Comparison of ENCODE assay signal across 2 cellular contexts in the genomic region with DNA sequence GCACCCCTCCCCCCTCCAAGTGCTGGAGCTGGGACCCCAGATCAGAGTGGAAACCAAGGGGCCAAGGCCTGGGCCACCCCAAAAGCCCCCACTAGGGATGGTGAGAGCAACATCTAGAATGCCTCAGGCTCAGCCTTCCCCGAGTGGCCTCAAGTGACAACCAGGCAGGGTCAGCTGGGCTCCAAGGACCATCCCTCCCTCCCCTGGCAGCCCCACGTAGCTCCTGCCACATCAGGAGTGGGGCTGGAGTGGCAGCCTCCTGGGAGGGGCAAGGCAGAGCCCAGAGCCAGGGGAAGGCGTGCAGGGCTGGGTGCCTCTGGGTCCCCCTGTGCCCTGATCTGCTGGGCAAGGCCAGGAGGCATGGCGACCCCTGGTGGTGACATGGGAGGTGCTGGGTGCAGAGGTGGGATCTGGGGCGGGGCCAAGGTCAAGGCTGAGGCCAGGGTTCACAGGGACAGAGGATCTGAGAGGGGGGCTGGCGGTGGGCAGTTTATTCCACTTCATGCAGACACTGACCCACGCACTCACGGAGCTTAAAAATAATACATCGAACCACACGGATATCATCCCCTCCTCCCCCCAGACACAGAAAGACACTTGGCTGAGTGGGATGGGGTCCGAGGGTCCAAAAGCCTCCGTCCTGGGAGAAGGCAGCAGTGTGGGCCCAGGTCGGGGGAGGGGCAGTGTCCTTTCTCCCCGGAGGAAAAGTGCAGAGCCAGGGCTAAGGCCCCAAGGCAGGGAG.
TF ChIP-seq lines count a peak whose summit lies in the region.

No MANE protein-coding gene starts in this region.

TF ChIP-seq in GM23338, 12 proteins besides CTCF, POLR2A, EP300 and RAD21 (continues in another document):
- TF ChIP-seq POLR2AphosphoS5 (IDR thresholded peaks at IDR 0.05; ENCODE audit: low read depth): no peak
- no peak for TF ChIP-seq NANOG (IDR thresholded peaks at IDR 0.05; ENCODE audit: borderline replicate concordance)
- TF ChIP-seq, protein P1, sequence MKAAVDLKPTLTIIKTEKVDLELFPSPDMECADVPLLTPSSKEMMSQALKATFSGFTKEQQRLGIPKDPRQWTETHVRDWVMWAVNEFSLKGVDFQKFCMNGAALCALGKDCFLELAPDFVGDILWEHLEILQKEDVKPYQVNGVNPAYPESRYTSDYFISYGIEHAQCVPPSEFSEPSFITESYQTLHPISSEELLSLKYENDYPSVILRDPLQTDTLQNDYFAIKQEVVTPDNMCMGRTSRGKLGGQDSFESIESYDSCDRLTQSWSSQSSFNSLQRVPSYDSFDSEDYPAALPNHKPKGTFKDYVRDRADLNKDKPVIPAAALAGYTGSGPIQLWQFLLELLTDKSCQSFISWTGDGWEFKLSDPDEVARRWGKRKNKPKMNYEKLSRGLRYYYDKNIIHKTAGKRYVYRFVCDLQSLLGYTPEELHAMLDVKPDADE (IDR thresholded peaks at IDR 0.05): no peak
- TF ChIP-seq ZNF114 (CRISPR knock-in tag; IDR thresholded peaks at IDR 0.05): no peak
- no peak for TF ChIP-seq EZH2 (IDR thresholded peaks at IDR 0.05; ENCODE audit: low read depth, unreplicated experiment)
- TF ChIP-seq JUNB (IDR thresholded peaks at IDR 0.05; ENCODE audit: unreplicated experiment): no peak
- no peak for TF ChIP-seq ZNF331 (CRISPR knock-in tag; IDR thresholded peaks at IDR 0.05; ENCODE audit: low read depth)
- TF ChIP-seq, protein P2, sequence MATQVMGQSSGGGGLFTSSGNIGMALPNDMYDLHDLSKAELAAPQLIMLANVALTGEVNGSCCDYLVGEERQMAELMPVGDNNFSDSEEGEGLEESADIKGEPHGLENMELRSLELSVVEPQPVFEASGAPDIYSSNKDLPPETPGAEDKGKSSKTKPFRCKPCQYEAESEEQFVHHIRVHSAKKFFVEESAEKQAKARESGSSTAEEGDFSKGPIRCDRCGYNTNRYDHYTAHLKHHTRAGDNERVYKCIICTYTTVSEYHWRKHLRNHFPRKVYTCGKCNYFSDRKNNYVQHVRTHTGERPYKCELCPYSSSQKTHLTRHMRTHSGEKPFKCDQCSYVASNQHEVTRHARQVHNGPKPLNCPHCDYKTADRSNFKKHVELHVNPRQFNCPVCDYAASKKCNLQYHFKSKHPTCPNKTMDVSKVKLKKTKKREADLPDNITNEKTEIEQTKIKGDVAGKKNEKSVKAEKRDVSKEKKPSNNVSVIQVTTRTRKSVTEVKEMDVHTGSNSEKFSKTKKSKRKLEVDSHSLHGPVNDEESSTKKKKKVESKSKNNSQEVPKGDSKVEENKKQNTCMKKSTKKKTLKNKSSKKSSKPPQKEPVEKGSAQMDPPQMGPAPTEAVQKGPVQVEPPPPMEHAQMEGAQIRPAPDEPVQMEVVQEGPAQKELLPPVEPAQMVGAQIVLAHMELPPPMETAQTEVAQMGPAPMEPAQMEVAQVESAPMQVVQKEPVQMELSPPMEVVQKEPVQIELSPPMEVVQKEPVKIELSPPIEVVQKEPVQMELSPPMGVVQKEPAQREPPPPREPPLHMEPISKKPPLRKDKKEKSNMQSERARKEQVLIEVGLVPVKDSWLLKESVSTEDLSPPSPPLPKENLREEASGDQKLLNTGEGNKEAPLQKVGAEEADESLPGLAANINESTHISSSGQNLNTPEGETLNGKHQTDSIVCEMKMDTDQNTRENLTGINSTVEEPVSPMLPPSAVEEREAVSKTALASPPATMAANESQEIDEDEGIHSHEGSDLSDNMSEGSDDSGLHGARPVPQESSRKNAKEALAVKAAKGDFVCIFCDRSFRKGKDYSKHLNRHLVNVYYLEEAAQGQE (IDR thresholded peaks at IDR 0.05; ENCODE audit: unreplicated experiment): no peak

TF ChIP-seq in HepG2, 621 proteins besides CTCF, POLR2A, EP300 and RAD21 (continues in another document):
- TF ChIP-seq AGO1 (IDR thresholded peaks at IDR 0.05; ENCODE audit: low read depth, low read length, poor library complexity, severe bottlenecking) (peak; percentile 13), MYC (CRISPR knock-in tag; IDR thresholded peaks at IDR 0.05; ENCODE audit: borderline replicate concordance) (peak; percentile 84), NONO (IDR thresholded peaks at IDR 0.05) (no peak), NONO (CRISPR knock-in tag; conservative IDR thresholded peaks at IDR 0.05) (peak; percentile 95), RFX1 (IDR thresholded peaks at IDR 0.05) (no peak), ZNF138 (CRISPR knock-in tag; IDR thresholded peaks at IDR 0.05; ENCODE audit: low read depth) (no peak), DMAP1 (CRISPR knock-in tag; IDR thresholded peaks at IDR 0.05) (peak; percentile 59; the same call in 1 of the 2 replicates), ARID2 (CRISPR knock-in tag; IDR thresholded peaks at IDR 0.05; ENCODE audit: borderline replicate concordance) (peak; percentile 45; the same call in 1 of the 2 replicates), REXO4 (CRISPR knock-in tag; IDR thresholded peaks at IDR 0.05; ENCODE audit: borderline replicate concordance) (no peak), ZBTB42 (CRISPR knock-in tag; IDR thresholded peaks at IDR 0.05) (no peak; the same call in 1 of the 2 replicates), ZNF703 (CRISPR knock-in tag; IDR thresholded peaks at IDR 0.05; ENCODE audit: borderline replicate concordance) (no peak), RFX5 (IDR thresholded peaks at IDR 0.05; ENCODE audit: low read depth, low read length) (no peak), DR1 (CRISPR knock-in tag; IDR thresholded peaks at IDR 0.05) (peak; percentile 55; the same call in 1 of the 2 replicates), FOXM1 (CRISPR knock-in tag; IDR thresholded peaks at IDR 0.05) (no peak), MED1 (CRISPR knock-in tag; IDR thresholded peaks at IDR 0.05) (peak; percentile 85), SALL2 (CRISPR knock-in tag; IDR thresholded peaks at IDR 0.05) (peak; percentile 76; the same call in 1 of the 2 replicates), ZNF850 (CRISPR knock-in tag; conservative IDR thresholded peaks at IDR 0.05) (no peak), SUZ12 (IDR thresholded peaks at IDR 0.05; ENCODE audit: low read depth, low read length) (no peak), GPN1 (CRISPR knock-in tag; IDR thresholded peaks at IDR 0.05; ENCODE audit: borderline replicate concordance) (no peak), SAP130 (CRISPR knock-in tag; IDR thresholded peaks at IDR 0.05; ENCODE audit: low read depth) (peak; percentile 89; the same call in 1 of the 2 replicates), ZNF567 (CRISPR knock-in tag; IDR thresholded peaks at IDR 0.05; ENCODE audit: borderline replicate concordance) (no peak), RBAK (CRISPR knock-in tag; IDR thresholded peaks at IDR 0.05) (peak; percentile 29; the same call in 1 of the 2 replicates), ZNF264 (CRISPR knock-in tag; IDR thresholded peaks at IDR 0.05) (peak; percentile 60), HNRNPLL (IDR thresholded peaks at IDR 0.05; ENCODE audit: low read depth, low read length, poor library complexity, severe bottlenecking) (no peak), CBFB (CRISPR knock-in tag; IDR thresholded peaks at IDR 0.05) (no peak), FOXA3 (CRISPR knock-in tag; IDR thresholded peaks at IDR 0.05) (peak; percentile 66), CC2D1A (CRISPR knock-in tag; IDR thresholded peaks at IDR 0.05) (no peak), BHLHE40 (IDR thresholded peaks at IDR 0.05; ENCODE audit: low read length) (peak; percentile 24; the same call in 1 of the 2 replicates), ZFP41 (CRISPR knock-in tag; IDR thresholded peaks at IDR 0.05; ENCODE audit: borderline replicate concordance) (no peak), MXD4 (CRISPR knock-in tag; IDR thresholded peaks at IDR 0.05) (peak; percentile 18; the same call in 1 of the 2 replicates), ZNF136 (CRISPR knock-in tag; IDR thresholded peaks at IDR 0.05; ENCODE audit: low read depth) (no peak), KAT2B (IDR thresholded peaks at IDR 0.05; ENCODE audit: borderline replicate concordance, low read depth, low read length) (no peak), CENPX (CRISPR knock-in tag; IDR thresholded peaks at IDR 0.05) (no peak), HDAC2 (CRISPR knock-in tag; IDR thresholded peaks at IDR 0.05) (peak; percentile 90), RXRA (CRISPR knock-in tag; IDR thresholded peaks at IDR 0.05) (peak; percentile 98), ZNF207 (IDR thresholded peaks at IDR 0.05; ENCODE audit: borderline replicate concordance) (no peak)
- TF ChIP-seq, protein P3, sequence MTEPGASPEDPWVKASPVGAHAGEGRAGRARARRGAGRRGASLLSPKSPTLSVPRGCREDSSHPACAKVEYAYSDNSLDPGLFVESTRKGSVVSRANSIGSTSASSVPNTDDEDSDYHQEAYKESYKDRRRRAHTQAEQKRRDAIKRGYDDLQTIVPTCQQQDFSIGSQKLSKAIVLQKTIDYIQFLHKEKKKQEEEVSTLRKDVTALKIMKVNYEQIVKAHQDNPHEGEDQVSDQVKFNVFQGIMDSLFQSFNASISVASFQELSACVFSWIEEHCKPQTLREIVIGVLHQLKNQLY (CRISPR knock-in tag; IDR thresholded peaks at IDR 0.05): 0 out of 2 replicates have a peak, but pooled peaks have one; percentile 38
- TF ChIP-seq, protein P4, sequence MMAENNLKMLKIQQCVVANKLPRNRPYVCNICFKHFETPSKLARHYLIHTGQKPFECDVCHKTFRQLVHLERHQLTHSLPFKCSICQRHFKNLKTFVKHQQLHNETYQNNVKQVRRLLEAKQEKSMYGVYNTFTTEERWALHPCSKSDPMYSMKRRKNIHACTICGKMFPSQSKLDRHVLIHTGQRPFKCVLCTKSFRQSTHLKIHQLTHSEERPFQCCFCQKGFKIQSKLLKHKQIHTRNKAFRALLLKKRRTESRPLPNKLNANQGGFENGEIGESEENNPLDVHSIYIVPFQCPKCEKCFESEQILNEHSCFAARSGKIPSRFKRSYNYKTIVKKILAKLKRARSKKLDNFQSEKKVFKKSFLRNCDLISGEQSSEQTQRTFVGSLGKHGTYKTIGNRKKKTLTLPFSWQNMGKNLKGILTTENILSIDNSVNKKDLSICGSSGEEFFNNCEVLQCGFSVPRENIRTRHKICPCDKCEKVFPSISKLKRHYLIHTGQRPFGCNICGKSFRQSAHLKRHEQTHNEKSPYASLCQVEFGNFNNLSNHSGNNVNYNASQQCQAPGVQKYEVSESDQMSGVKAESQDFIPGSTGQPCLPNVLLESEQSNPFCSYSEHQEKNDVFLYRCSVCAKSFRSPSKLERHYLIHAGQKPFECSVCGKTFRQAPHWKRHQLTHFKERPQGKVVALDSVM (CRISPR knock-in tag; IDR thresholded peaks at IDR 0.05): peak; percentile 55; the same call in 1 of the 2 replicates
- TF ChIP-seq, protein P5, sequence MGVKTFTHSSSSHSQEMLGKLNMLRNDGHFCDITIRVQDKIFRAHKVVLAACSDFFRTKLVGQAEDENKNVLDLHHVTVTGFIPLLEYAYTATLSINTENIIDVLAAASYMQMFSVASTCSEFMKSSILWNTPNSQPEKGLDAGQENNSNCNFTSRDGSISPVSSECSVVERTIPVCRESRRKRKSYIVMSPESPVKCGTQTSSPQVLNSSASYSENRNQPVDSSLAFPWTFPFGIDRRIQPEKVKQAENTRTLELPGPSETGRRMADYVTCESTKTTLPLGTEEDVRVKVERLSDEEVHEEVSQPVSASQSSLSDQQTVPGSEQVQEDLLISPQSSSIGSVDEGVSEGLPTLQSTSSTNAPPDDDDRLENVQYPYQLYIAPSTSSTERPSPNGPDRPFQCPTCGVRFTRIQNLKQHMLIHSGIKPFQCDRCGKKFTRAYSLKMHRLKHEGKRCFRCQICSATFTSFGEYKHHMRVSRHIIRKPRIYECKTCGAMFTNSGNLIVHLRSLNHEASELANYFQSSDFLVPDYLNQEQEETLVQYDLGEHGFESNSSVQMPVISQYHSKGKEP (CRISPR knock-in tag; IDR thresholded peaks at IDR 0.05): no peak; the same call in 1 of the 2 replicates
- TF ChIP-seq, protein P6, sequence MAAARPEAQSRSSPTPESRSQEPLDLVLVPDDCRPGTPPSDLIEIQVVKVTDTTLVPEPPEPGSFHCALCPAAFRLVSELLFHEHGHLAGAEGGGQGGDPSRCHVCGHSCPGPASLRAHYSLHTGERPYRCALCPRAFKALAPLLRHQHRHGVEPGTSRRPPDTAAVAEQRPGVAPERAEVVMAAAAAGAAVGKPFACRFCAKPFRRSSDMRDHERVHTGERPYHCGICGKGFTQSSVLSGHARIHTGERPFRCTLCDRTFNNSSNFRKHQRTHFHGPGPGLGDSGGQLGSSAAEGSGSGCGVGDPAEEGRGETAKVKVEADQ (CRISPR knock-in tag; IDR thresholded peaks at IDR 0.05; ENCODE audit: borderline replicate concordance): 0 out of 2 replicates have a peak, but pooled peaks have one; percentile 34
- TF ChIP-seq, protein P7, sequence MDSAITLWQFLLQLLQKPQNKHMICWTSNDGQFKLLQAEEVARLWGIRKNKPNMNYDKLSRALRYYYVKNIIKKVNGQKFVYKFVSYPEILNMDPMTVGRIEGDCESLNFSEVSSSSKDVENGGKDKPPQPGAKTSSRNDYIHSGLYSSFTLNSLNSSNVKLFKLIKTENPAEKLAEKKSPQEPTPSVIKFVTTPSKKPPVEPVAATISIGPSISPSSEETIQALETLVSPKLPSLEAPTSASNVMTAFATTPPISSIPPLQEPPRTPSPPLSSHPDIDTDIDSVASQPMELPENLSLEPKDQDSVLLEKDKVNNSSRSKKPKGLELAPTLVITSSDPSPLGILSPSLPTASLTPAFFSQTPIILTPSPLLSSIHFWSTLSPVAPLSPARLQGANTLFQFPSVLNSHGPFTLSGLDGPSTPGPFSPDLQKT (CRISPR knock-in tag; IDR thresholded peaks at IDR 0.05; ENCODE audit: borderline replicate concordance): no peak
- TF ChIP-seq, protein P8, sequence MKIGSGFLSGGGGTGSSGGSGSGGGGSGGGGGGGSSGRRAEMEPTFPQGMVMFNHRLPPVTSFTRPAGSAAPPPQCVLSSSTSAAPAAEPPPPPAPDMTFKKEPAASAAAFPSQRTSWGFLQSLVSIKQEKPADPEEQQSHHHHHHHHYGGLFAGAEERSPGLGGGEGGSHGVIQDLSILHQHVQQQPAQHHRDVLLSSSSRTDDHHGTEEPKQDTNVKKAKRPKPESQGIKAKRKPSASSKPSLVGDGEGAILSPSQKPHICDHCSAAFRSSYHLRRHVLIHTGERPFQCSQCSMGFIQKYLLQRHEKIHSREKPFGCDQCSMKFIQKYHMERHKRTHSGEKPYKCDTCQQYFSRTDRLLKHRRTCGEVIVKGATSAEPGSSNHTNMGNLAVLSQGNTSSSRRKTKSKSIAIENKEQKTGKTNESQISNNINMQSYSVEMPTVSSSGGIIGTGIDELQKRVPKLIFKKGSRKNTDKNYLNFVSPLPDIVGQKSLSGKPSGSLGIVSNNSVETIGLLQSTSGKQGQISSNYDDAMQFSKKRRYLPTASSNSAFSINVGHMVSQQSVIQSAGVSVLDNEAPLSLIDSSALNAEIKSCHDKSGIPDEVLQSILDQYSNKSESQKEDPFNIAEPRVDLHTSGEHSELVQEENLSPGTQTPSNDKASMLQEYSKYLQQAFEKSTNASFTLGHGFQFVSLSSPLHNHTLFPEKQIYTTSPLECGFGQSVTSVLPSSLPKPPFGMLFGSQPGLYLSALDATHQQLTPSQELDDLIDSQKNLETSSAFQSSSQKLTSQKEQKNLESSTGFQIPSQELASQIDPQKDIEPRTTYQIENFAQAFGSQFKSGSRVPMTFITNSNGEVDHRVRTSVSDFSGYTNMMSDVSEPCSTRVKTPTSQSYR (CRISPR knock-in tag; IDR thresholded peaks at IDR 0.05; ENCODE audit: borderline replicate concordance): peak; percentile 73
- TF ChIP-seq, protein P9, sequence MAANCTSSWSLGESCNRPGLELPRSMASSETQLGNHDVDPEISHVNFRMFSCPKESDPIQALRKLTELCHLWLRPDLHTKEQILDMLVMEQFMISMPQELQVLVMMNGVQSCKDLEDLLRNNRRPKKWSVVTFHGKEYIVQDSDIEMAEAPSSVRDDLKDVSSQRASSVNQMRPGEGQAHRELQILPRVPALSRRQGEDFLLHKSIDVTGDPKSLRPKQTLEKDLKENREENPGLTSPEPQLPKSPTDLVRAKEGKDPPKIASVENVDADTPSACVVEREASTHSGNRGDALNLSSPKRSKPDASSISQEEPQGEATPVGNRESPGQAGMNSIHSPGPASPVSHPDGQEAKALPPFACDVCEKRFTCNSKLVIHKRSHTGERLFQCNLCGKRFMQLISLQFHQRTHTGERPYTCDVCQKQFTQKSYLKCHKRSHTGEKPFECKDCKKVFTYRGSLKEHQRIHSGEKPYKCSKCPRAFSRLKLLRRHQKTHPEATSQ (CRISPR knock-in tag; IDR thresholded peaks at IDR 0.05; ENCODE audit: borderline replicate concordance): peak; percentile 85; the same call in 1 of the 2 replicates
